Comparison of ENCODE assay signal across 15 cellular contexts in the genomic region with DNA sequence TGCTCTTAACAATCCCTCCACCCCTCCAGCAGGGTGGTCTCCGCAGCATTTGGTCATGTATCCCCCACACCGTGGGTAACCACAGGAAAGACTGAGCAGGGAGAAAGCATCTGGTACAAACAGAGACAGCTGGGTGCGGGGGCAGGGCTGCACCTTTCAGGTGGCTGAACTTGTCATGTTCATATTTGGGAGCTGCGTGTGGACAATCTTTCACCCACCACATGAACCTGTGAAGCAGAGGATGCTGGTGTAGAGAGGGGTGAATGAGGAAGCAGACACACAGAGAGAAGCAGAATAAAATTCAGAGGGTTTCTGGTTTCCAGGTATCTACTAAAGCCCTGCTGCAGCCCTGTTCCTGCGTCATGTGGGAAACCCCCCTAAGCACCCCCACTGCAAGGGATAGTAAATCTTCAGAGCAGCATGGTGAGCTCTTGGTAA. TPM values are rescaled to one million over a fixed set of nuclear protein-coding genes. Genes with fewer than 3 reads are reported as not detected.
A peak's percentile ranks its signal among the peaks of the same experiment; 100 is the strongest.
DNase-seq lines count a peak whose midpoint lies in the region; ATAC-seq and TF ChIP-seq lines count a peak whose summit lies in the region.
"Had no signal": no experiment of that assay in that cellular context is flagged by ENCODE, and none has a peak within 500 bp of the region (broad histone marks: within the 10 kb centered on the region; RNA-seq: fewer than 3 reads in every experiment).

No MANE protein-coding gene starts in this region.

- H3K27me3 ChIP-seq in dorsolateral prefrontal cortex: no peaks in the 10 kb centered on the region
- H3K27me3 ChIP-seq: upper lobe of right lung had no signal

- H3K27ac Mint-ChIP-seq in activated T-cell treated with anti-CD3 and anti-CD28 coated beads, Interleukin-2, amount 50 U/mL, for 72 hours: no peak overlapping the region
- peak overlapping the region; percentile 20 for H3K27ac Mint-ChIP-seq in activated naive CD8-positive, alpha-beta T cell treated with anti-CD3 and anti-CD28 coated beads, Interleukin-2, amount 50 U/mL, for 24 hours

- intact Hi-C loops in dorsolateral prefrontal cortex (cut with DNase I): no loop called here

- H3K27ac ChIP-seq in dorsolateral prefrontal cortex: peak overlapping the region in 3 of 59 donors; percentile 9 to 24 (median 18)
- H3K27ac ChIP-seq: upper lobe of right lung had no signal

- peaks cover 31% of the 10 kb centered on the region for H3K4me1 Mint-ChIP-seq in activated T-cell treated with anti-CD3 and anti-CD28 coated beads, Interleukin-2, amount 50 U/mL, for 72 hours (ENCODE audit: low read depth)
- H3K4me1 Mint-ChIP-seq in activated naive CD8-positive, alpha-beta T cell treated with anti-CD3 and anti-CD28 coated beads, Interleukin-2, amount 50 U/mL, for 24 hours: peaks cover 38% of the 10 kb centered on the region

- no peak for TF ChIP-seq CTCF in dorsolateral prefrontal cortex (IDR thresholded peaks at IDR 0.05 in 54 of 56, conservative IDR thresholded peaks at IDR 0.05 in 2 of 56; ENCODE audit: low read depth in 1 of 56, partially characterized antibody in 56 of 56)

- H3K27me3 Mint-ChIP-seq in activated T-cell treated with anti-CD3 and anti-CD28 coated beads, Interleukin-2, amount 50 U/mL, for 72 hours (ENCODE audit: low read depth): no peaks in the 10 kb centered on the region
- H3K27me3 Mint-ChIP-seq in activated naive CD8-positive, alpha-beta T cell treated with anti-CD3 and anti-CD28 coated beads, Interleukin-2, amount 50 U/mL, for 24 hours: no peaks in the 10 kb centered on the region

- ATAC-seq in activated T-cell treated with anti-CD3 and anti-CD28 coated beads, Interleukin-2, amount 50 U/mL, for 72 hours (replicated peaks in 1 of 2): peak; percentile 65 to 68
- ATAC-seq in HG03159 (IDR thresholded peaks at IDR 0.05; ENCODE audit: unreplicated experiment) (peak; percentile 50), GM19467 (IDR thresholded peaks at IDR 0.05; ENCODE audit: unreplicated experiment) (no peak)
- ATAC-seq in activated naive CD8-positive, alpha-beta T cell treated with anti-CD3 and anti-CD28 coated beads, Interleukin-2, amount 50 U/mL, for 24 hours: peak; percentile 63
- ATAC-seq: Panc1, upper lobe of right lung had no signal

- DNase-seq in activated T-cell treated with anti-CD3 and anti-CD28 coated beads, Interleukin-2, amount 50 U/mL, for 72 hours: no peak
- DNase-seq in activated T-cell treated with anti-CD3 and anti-CD28 coated beads, Interleukin-2, amount 50 U/mL, for 48 hours: no peak
- no peak for DNase-seq in activated naive CD8-positive, alpha-beta T cell treated with anti-CD3 and anti-CD28 coated beads, Interleukin-2, amount 50 U/mL, for 24 hours
- no peak for DNase-seq in dorsolateral prefrontal cortex
- DNase-seq in NCI-H2081 (lab: John Stamatoyannopoulos, UW): no peak
- DNase-seq in stimulated activated CD4-positive, alpha-beta T cell treated with anti-CD3 and anti-CD28 coated beads, Interleukin-4, amount 100 ng/mL, for 1 hour: no peak
- DNase-seq: activated CD4-positive, alpha-beta T cell treated with anti-CD3 and anti-CD28 coated beads, Interleukin-2, amount 50 U/mL, for 48 hours; activated naive CD4-positive, alpha-beta T cell treated with Interleukin-2 at 50 U/mL for 16 hours; kidney glomerular epithelial cell; NCI-H345; T-helper 1 cell; upper lobe of right lung had no signal

- peak overlapping the region in 1 of 2 donors; percentile 41 for H3K4me3 Mint-ChIP-seq in activated T-cell treated with anti-CD3 and anti-CD28 coated beads, Interleukin-2, amount 50 U/mL, for 72 hours
- H3K4me3 Mint-ChIP-seq in activated naive CD8-positive, alpha-beta T cell treated with anti-CD3 and anti-CD28 coated beads, Interleukin-2, amount 50 U/mL, for 24 hours: no peak overlapping the region

- no peak overlapping the region for H3K4me3 ChIP-seq in dorsolateral prefrontal cortex
- H3K4me3 ChIP-seq: upper lobe of right lung had no signal

- no peaks in the 10 kb centered on the region for H3K9me3 Mint-ChIP-seq in activated T-cell treated with anti-CD3 and anti-CD28 coated beads, Interleukin-2, amount 50 U/mL, for 72 hours
- H3K9me3 Mint-ChIP-seq in activated naive CD8-positive, alpha-beta T cell treated with anti-CD3 and anti-CD28 coated beads, Interleukin-2, amount 50 U/mL, for 24 hours: peaks cover 3% of the 10 kb centered on the region

- H3K36me3 Mint-ChIP-seq in activated T-cell treated with anti-CD3 and anti-CD28 coated beads, Interleukin-2, amount 50 U/mL, for 72 hours (ENCODE audit: insufficient read depth in 2 of 2): peaks cover 0 to 8% of the 10 kb centered on the region in 2 donors
- H3K36me3 Mint-ChIP-seq in activated naive CD8-positive, alpha-beta T cell treated with anti-CD3 and anti-CD28 coated beads, Interleukin-2, amount 50 U/mL, for 24 hours (ENCODE audit: low read depth): peaks cover 31% of the 10 kb centered on the region

RNA-seq across cellular contexts. Expression of a gene that starts 8.9 kb away (rescaled TPM):
- total RNA-seq in activated T-cell treated with anti-CD3 and anti-CD28 coated beads, Interleukin-2, amount 50 U/mL, for 72 hours: 1 to 10 TPM; 3.3 to 5.2 TPM
- total RNA-seq in dorsolateral prefrontal cortex: 100 to 1,000 TPM in 61 of 120 experiments, 10 to 100 TPM in 59; 36.8 to 141 (median 101) TPM

Comparison
In these comparisons a context has a peak if more than half of its experiments do, and no peak if none do; other contexts are left out.
1. RNA of a gene that starts 8.9 kb away (total RNA-seq): 36.8 to 141 TPM in dorsolateral prefrontal cortex; 3.3 to 5.2 TPM in activated T-cell treated with anti-CD3 and anti-CD28 coated beads, Interleukin-2, amount 50 U/mL, for 72 hours; every median in the first group is over 4 times any median in the second.